ENCODE assay signal across 24 cellular contexts in genomic region chr20:13816757-13817156, GRCh38. TPM values are rescaled to one million over a fixed set of nuclear protein-coding genes. Genes with fewer than 3 reads are reported as not detected.
DNase-seq lines count a peak whose midpoint lies in the region; ATAC-seq and TF ChIP-seq lines count a peak whose summit lies in the region.
"Had no signal": no experiment of that assay in that cellular context is flagged by ENCODE, and none has a peak within 500 bp of the region (broad histone marks: within the 10 kb centered on the region; RNA-seq: fewer than 3 reads in every experiment).

No MANE protein-coding gene starts in this region.

- POLR2A ChIA-PET in SK-N-SH (lab: Yijun Ruan, JAX): no interaction called here

- no peak for TF ChIP-seq EP300 in SK-N-SH (IDR thresholded peaks at IDR 0.05; ENCODE audit: borderline replicate concordance in 1 of 2, low read depth in 1 of 2, low read length in 1 of 2)

- peak overlapping the region; percentile 95 for H3K27ac Mint-ChIP-seq in activated naive CD4-positive, alpha-beta T cell treated with anti-CD3 and anti-CD28 coated beads, Interleukin-2, amount 50 U/mL, for 24 hours
- peak overlapping the region; percentile 97 for H3K27ac Mint-ChIP-seq in stimulated activated naive CD8-positive, alpha-beta T cell treated with anti-CD3 and anti-CD28 coated beads, Interleukin-15, Interleukin-2, amounts not matched to agents 100 ng/mL and 50 ng/mL, for 24 hours
- H3K27ac Mint-ChIP-seq: T-helper 1 cell treated with Interleukin-12 subunit alpha and Interleukin-12 subunit beta and Interleukin-4 antibody, amounts not matched to agents 30 μg/mL and 1 μg/mL, for 36 hours had no signal

- no peaks in the 10 kb centered on the region for H3K27me3 Mint-ChIP-seq in activated naive CD4-positive, alpha-beta T cell treated with anti-CD3 and anti-CD28 coated beads, Interleukin-2, amount 50 U/mL, for 24 hours
- no peaks in the 10 kb centered on the region for H3K27me3 Mint-ChIP-seq in stimulated activated naive CD8-positive, alpha-beta T cell treated with anti-CD3 and anti-CD28 coated beads, Interleukin-15, Interleukin-2, amounts not matched to agents 100 ng/mL and 50 ng/mL, for 24 hours

- DNase-seq in SK-N-SH (no peak), epithelial cell of esophagus (ENCODE audit: low read depth) (peak; percentile 46), NCI-H510A (lab: John Stamatoyannopoulos, UW) (no peak), midbrain (lab: John Stamatoyannopoulos, UW) (no peak)
- no peak for DNase-seq in activated naive CD4-positive, alpha-beta T cell treated with anti-CD3 and anti-CD28 coated beads, Interleukin-2, amount 50 U/mL, for 16 hours
- DNase-seq: activated effector memory CD4-positive, alpha-beta T cell treated with Interleukin-2 at 50 U/mL for 16 hours; brain microvascular endothelial cell; Caco-2; DMS53; left colon; NCI-H146; NCI-H774; nephron progenitor cell; stimulated activated CD4-positive, alpha-beta T cell treated with anti-CD3 and anti-CD28 coated beads, Interleukin-15, amount 100 ng/mL, for 24 hours; stimulated activated CD4-positive, alpha-beta T cell treated with anti-CD3 and anti-CD28 coated beads, Interleukin-4, amount 100 ng/mL, for 4 hours; upper lobe of right lung had no signal

- H3K4me2 ChIP-seq in SK-N-SH: no peak overlapping the region
- H3K4me2 ChIP-seq: hepatocyte had no signal

- H3K4me3 Mint-ChIP-seq in activated naive CD4-positive, alpha-beta T cell treated with anti-CD3 and anti-CD28 coated beads, Interleukin-2, amount 50 U/mL, for 24 hours: peak overlapping the region; percentile 44
- peak overlapping the region; percentile 19 for H3K4me3 Mint-ChIP-seq in stimulated activated naive CD8-positive, alpha-beta T cell treated with anti-CD3 and anti-CD28 coated beads, Interleukin-15, Interleukin-2, amounts not matched to agents 100 ng/mL and 50 ng/mL, for 24 hours
- H3K4me3 Mint-ChIP-seq: nephron progenitor cell; T-helper 1 cell treated with Interleukin-12 subunit alpha and Interleukin-12 subunit beta and Interleukin-4 antibody, amounts not matched to agents 30 μg/mL and 1 μg/mL, for 36 hours had no signal

- H3K27ac ChIP-seq in SK-N-SH (ENCODE audit: low read depth in 2 of 2, low read length in 1 of 2): no peak overlapping the region
- H3K27ac ChIP-seq: 22Rv1, brain microvascular endothelial cell, C4-2B, esophagus muscularis mucosa, hepatocyte, upper lobe of right lung had no signal

- WGBS in SK-N-SH (ENCODE audit: low lambda C conversion rate): 51% methylated on average over 3 of the region's 3 CpGs

- TF ChIP-seq RAD21 in SK-N-SH (IDR thresholded peaks at IDR 0.05; ENCODE audit: low read length): no peak

- no peak for TF ChIP-seq CTCF in SK-N-SH (IDR thresholded peaks at IDR 0.05)
- no peak for TF ChIP-seq CTCF in epithelial cell of esophagus (IDR thresholded peaks at IDR 0.05; ENCODE audit: insufficient read depth, low read depth, low read length, missing control alignments)

- H3K9me3 ChIP-seq in SK-N-SH: no peaks in the 10 kb centered on the region
- H3K9me3 ChIP-seq: Caco-2, upper lobe of right lung had no signal

- no peak for ATAC-seq in SK-N-SH treated with all-trans-retinoic acid at 6 μM for 48 hours
- ATAC-seq: left colon, upper lobe of right lung had no signal

- no peaks in the 10 kb centered on the region for H4K20me1 ChIP-seq in SK-N-SH (ENCODE audit: insufficient read depth)

- H3K27me3 ChIP-seq in SK-N-SH (ENCODE audit: insufficient read depth): no peaks in the 10 kb centered on the region
- H3K27me3 ChIP-seq: brain microvascular endothelial cell, esophagus muscularis mucosa, hepatocyte, upper lobe of right lung had no signal

- peaks cover 16% of the 10 kb centered on the region for H3K36me3 Mint-ChIP-seq in activated naive CD4-positive, alpha-beta T cell treated with anti-CD3 and anti-CD28 coated beads, Interleukin-2, amount 50 U/mL, for 24 hours
- H3K36me3 Mint-ChIP-seq in stimulated activated naive CD8-positive, alpha-beta T cell treated with anti-CD3 and anti-CD28 coated beads, Interleukin-15, Interleukin-2, amounts not matched to agents 100 ng/mL and 50 ng/mL, for 24 hours (ENCODE audit: low read depth): peaks cover 48% of the 10 kb centered on the region

- H3K4me3 ChIP-seq in SK-N-SH (ENCODE audit: low read depth in 2 of 2, low read length in 1 of 2) (no peak overlapping the region), epithelial cell of esophagus (ENCODE audit: low read length) (no peak overlapping the region)
- H3K4me3 ChIP-seq: esophagus muscularis mucosa, hepatocyte, upper lobe of right lung had no signal

- no peak overlapping the region for H2AFZ ChIP-seq in SK-N-SH (ENCODE audit: low read depth)
- H2AFZ ChIP-seq: hepatocyte had no signal

- peaks cover 31% of the 10 kb centered on the region for H3K4me1 Mint-ChIP-seq in activated naive CD4-positive, alpha-beta T cell treated with anti-CD3 and anti-CD28 coated beads, Interleukin-2, amount 50 U/mL, for 24 hours
- peaks cover 36% of the 10 kb centered on the region for H3K4me1 Mint-ChIP-seq in stimulated activated naive CD8-positive, alpha-beta T cell treated with anti-CD3 and anti-CD28 coated beads, Interleukin-15, Interleukin-2, amounts not matched to agents 100 ng/mL and 50 ng/mL, for 24 hours (ENCODE audit: low read depth)
- H3K4me1 Mint-ChIP-seq: nephron progenitor cell had no signal

- no peak overlapping the region for H3K9ac ChIP-seq in SK-N-SH

- no peaks in the 10 kb centered on the region for H3K9me3 Mint-ChIP-seq in activated naive CD4-positive, alpha-beta T cell treated with anti-CD3 and anti-CD28 coated beads, Interleukin-2, amount 50 U/mL, for 24 hours
- no peaks in the 10 kb centered on the region for H3K9me3 Mint-ChIP-seq in stimulated activated naive CD8-positive, alpha-beta T cell treated with anti-CD3 and anti-CD28 coated beads, Interleukin-15, Interleukin-2, amounts not matched to agents 100 ng/mL and 50 ng/mL, for 24 hours
- H3K9me3 Mint-ChIP-seq: nephron progenitor cell; T-helper 1 cell treated with Interleukin-12 subunit alpha and Interleukin-12 subunit beta and Interleukin-4 antibody, amounts not matched to agents 30 μg/mL and 1 μg/mL, for 36 hours had no signal

- peaks cover 0 to 10% of the 10 kb centered on the region in 2 experiments; a peak in 1 of 4 replicates for H3K4me1 ChIP-seq in SK-N-SH (ENCODE audit: control insufficient read depth in 1 of 2, insufficient read depth in 2 of 2, low read depth in 1 of 2, low read length in 1 of 2)
- H3K4me1 ChIP-seq: Caco-2, esophagus muscularis mucosa, upper lobe of right lung had no signal

- CTCF ChIA-PET in SK-N-SH (lab: Yijun Ruan, JAX): interaction anchor here (0.8 to 1.4 kb wide), 3 partner anchors 33 to 239 kb away, joined by 3 read pairs; partner anchors contain the start of genes ESF1 and NDUFAF5

- peaks cover 51 to 67% of the 10 kb centered on the region in 2 experiments for H3K36me3 ChIP-seq in SK-N-SH (replicated peaks in 1 of 2; ENCODE audit: control insufficient read depth in 1 of 2, insufficient read depth in 2 of 2, low read length in 1 of 2)

- H3F3A ChIP-seq in SK-N-SH (replicated peaks; ENCODE audit: insufficient read depth): peaks cover 4% of the 10 kb centered on the region

- H3K9me2 ChIP-seq in SK-N-SH: no peaks in the 10 kb centered on the region

- H3K79me2 ChIP-seq in SK-N-SH (ENCODE audit: insufficient read depth): no peaks in the 10 kb centered on the region
- H3K79me2 ChIP-seq: hepatocyte had no signal

TF ChIP-seq in SK-N-SH, 30 proteins besides CTCF, POLR2A, EP300 and RAD21 (continues in another document):
- TF ChIP-seq TCF12 (IDR thresholded peaks at IDR 0.05) (no peak), FOSL2 (IDR thresholded peaks at IDR 0.05; ENCODE audit: borderline replicate concordance, low read depth) (peak; percentile 31; the same call in 1 of the 2 replicates), MXI1 (IDR thresholded peaks at IDR 0.05; ENCODE audit: low read depth, low read length) (no peak), JUND (IDR thresholded peaks at IDR 0.05) (peak; percentile 18; the same call in 1 of the 2 replicates), FOXM1 (IDR thresholded peaks at IDR 0.05; ENCODE audit: low read depth) (no peak), PBX3 (IDR thresholded peaks at IDR 0.05) (peak; percentile 29; the same call in 1 of the 2 replicates), YY1 (IDR thresholded peaks at IDR 0.05; ENCODE audit: low read depth) (no peak)

TF ChIP-seq in SK-N-SH treated with all-trans-retinoic acid at 6 μM for 48 hours, 23 proteins besides CTCF, POLR2A, EP300 and RAD21 (continues in another document):
- TF ChIP-seq ZNF565 (CRISPR knock-in tag; conservative IDR thresholded peaks at IDR 0.05; ENCODE audit: low read depth) (no peak), SNAI2 (CRISPR knock-in tag; IDR thresholded peaks at IDR 0.05) (no peak), ZFP30 (CRISPR knock-in tag; IDR thresholded peaks at IDR 0.05) (no peak), PATZ1 (CRISPR knock-in tag; IDR thresholded peaks at IDR 0.05; ENCODE audit: borderline replicate concordance) (no peak)

RNA-seq across cellular contexts. Expression of gene NDUFAF5, which starts 31.9 kb away (rescaled TPM):
- polyA plus RNA-seq in SK-N-SH (2012; rRNA removed): 8.0 TPM in 2 replicates
- polyA plus RNA-seq in SK-N-SH (2012; cell fraction: cytosol; rRNA removed): 10.9 and 16.5 TPM in 2 replicates
- 10.7 and 24.7 TPM in 2 replicates for polyA plus RNA-seq in SK-N-SH (2012; cell fraction: nucleus; rRNA removed)

RNA-seq across cellular contexts. Expression of gene ESF1, which starts 32.0 kb away (rescaled TPM):
- polyA plus RNA-seq in SK-N-SH (2012; rRNA removed): 1.4 and 1.8 TPM in 2 replicates
- polyA plus RNA-seq in SK-N-SH (2012; cell fraction: cytosol; rRNA removed): 2.5 and 4.6 TPM in 2 replicates
- polyA plus RNA-seq in SK-N-SH (2012; cell fraction: nucleus; rRNA removed): 0.85 and 1.9 TPM in 2 replicates
